In genomic region chr19:10653482-10653731, GRCh38 we compare ENCODE assay signal across 1 cellular context.
TF ChIP-seq lines count a peak whose summit lies in the region.

No MANE protein-coding gene starts in this region.

TF ChIP-seq in endothelial cell of umbilical vein, 7 proteins besides CTCF, POLR2A, EP300 and RAD21:
- TF ChIP-seq FOS (IDR thresholded peaks at IDR 0.05; ENCODE audit: borderline replicate concordance, insufficient read depth, low read length) (no peak), MYC (IDR thresholded peaks at IDR 0.05; ENCODE audit: low read depth, low read length) (no peak), MAX (IDR thresholded peaks at IDR 0.05; ENCODE audit: insufficient read depth, insufficient read length) (no peak), GATA2 (IDR thresholded peaks at IDR 0.05; ENCODE audit: insufficient read depth, insufficient read length, low read depth, low read length) (no peak), POLR2AphosphoS5 (IDR thresholded peaks at IDR 0.05; ENCODE audit: insufficient read depth, low read depth, low read length) (no peak), EZH2 (IDR thresholded peaks at IDR 0.05; ENCODE audit: borderline replicate concordance, low read depth, low read length, severe bottlenecking) (no peak), JUN (IDR thresholded peaks at IDR 0.05; ENCODE audit: borderline replicate concordance, insufficient read depth, insufficient read length, low read depth) (no peak)
